ENCODE assay signal across 11 cellular contexts in the genomic region with DNA sequence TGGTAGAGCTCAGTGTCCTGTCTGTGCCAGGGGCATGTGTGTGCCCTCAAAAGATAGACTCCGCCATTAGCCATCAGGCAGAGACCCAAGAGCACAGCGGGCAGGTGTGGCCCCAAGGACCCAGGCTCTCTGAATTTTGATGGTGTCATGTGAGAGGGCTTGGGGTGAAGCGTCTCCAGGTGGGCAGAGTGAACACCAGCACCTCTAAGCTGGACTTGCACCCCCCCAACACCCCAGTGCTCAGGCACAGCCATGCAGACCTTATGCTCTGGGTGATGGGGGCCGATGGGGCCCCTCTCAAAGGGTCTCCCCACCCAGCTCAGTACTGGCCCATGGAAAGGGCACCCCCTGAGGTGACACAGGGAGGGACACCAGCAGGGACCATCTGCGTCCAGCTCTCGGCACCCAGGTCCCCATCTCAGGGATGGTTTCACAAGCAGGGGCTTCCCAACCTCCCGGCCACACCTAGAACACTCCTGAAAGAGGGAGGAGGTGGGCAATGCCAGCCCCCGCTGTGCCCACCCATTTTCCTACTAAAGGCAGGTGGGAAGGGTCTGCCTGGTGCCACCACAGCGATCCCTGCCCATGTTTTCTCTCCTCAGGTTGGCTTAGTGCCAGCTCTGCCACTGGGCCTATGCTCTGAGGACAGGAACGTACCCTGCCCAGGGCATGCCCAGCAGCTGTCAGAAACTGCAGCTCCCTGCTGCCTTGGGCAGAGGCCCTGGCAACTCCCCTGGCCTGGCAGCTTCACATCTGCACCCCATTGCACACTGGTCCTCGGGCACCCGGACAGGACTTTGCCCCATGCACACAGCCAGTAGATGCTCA. TPM values are rescaled to one million over a fixed set of nuclear protein-coding genes. Genes with fewer than 3 reads are reported as not detected.
DNase-seq lines count a peak whose midpoint lies in the region; ATAC-seq and TF ChIP-seq lines count a peak whose summit lies in the region.
"Had no signal": no experiment of that assay in that cellular context is flagged by ENCODE, and none has a peak within 500 bp of the region (broad histone marks: within the 10 kb centered on the region; RNA-seq: fewer than 3 reads in every experiment).

No MANE protein-coding gene starts in this region.

- intact Hi-C loops in CD4-positive, alpha-beta memory T cell (cut with micrococcal nuclease) = no loop called here

- no peak overlapping the region for H3K4me3 ChIP-seq in CD4-positive, alpha-beta memory T cell (ENCODE audit: low read length in 2 of 2)
- H3K4me3 ChIP-seq in H7 (ENCODE audit: insufficient read depth, low read depth, low read length) (no peak overlapping the region), smooth muscle cell (no peak overlapping the region)
- H3K4me3 ChIP-seq: cardiac muscle cell, prostate gland had no signal

- H3K9me3 ChIP-seq in CD4-positive, alpha-beta memory T cell (ENCODE audit: control insufficient read depth in 1 of 2, low read length in 2 of 2) = no peaks in the 10 kb centered on the region
- no peaks in the 10 kb centered on the region for H3K9me3 ChIP-seq in smooth muscle cell (replicated peaks; ENCODE audit: low read depth)
- H3K9me3 ChIP-seq: prostate gland had no signal

- no peaks in the 10 kb centered on the region for H3F3A ChIP-seq in smooth muscle cell (ENCODE audit: low read depth)

- peak overlapping the region in 4 of 8 donors; percentile 24 to 50 (median 34) for H3K4me3 Mint-ChIP-seq in CD4-positive, alpha-beta memory T cell
- peak overlapping the region; percentile 93 to 95 for H3K4me3 Mint-ChIP-seq in activated T-cell treated with anti-CD3 and anti-CD28 coated beads, Interleukin-2, amount 50 U/mL, for 72 hours

- peaks cover 52% of the 10 kb centered on the region for H3K4me1 ChIP-seq in CD4-positive, alpha-beta memory T cell (ENCODE audit: insufficient read depth, low read length)
- peaks cover 4% of the 10 kb centered on the region for H3K4me1 ChIP-seq in smooth muscle cell (ENCODE audit: low read depth)
- H3K4me1 ChIP-seq: prostate gland had no signal

- peaks cover 0 to 24% of the 10 kb centered on the region in 2 donors for H3K36me3 Mint-ChIP-seq in CD4-positive, alpha-beta memory T cell
- peaks cover 12 to 28% of the 10 kb centered on the region in 2 donors for H3K36me3 Mint-ChIP-seq in activated T-cell treated with anti-CD3 and anti-CD28 coated beads, Interleukin-2, amount 50 U/mL, for 72 hours (ENCODE audit: insufficient read depth in 2 of 2)

- 93% methylated on average over 12 of the region's 12 CpGs for WGBS in smooth muscle cell (ENCODE audit: low lambda C conversion rate)

- H3K27ac Mint-ChIP-seq in CD4-positive, alpha-beta memory T cell = peak overlapping the region; percentile 57 to 95 (median 82)
- peak overlapping the region; percentile 82 for H3K27ac Mint-ChIP-seq in activated T-cell treated with anti-CD3 and anti-CD28 coated beads, Interleukin-2, amount 50 U/mL, for 72 hours

- no peaks in the 10 kb centered on the region for H3K27me3 ChIP-seq in CD4-positive, alpha-beta memory T cell (ENCODE audit: insufficient read depth, low read length)
- H3K27me3 ChIP-seq in H7 (ENCODE audit: control insufficient read depth, insufficient read depth, low read length) (no peaks in the 10 kb centered on the region), smooth muscle cell (ENCODE audit: low read depth) (no peaks in the 10 kb centered on the region)
- H3K27me3 ChIP-seq: cardiac muscle cell had no signal

- H4K20me1 ChIP-seq in smooth muscle cell (ENCODE audit: low read depth) = no peaks in the 10 kb centered on the region

- DNase-seq in CD4-positive, alpha-beta memory T cell = no peak
- DNase-seq in H7 (peak; percentile 30), mucosa of gallbladder (ENCODE audit: low spot score) (peak; percentile 30), NOMO-1 treated with DMSO at 0.1 percent for 48 hours (lab: John Stamatoyannopoulos, UW; ENCODE audit: unreplicated experiment) (no peak), smooth muscle cell (lab: John Stamatoyannopoulos, UW; ENCODE audit: unreplicated experiment) (no peak)
- no peak for DNase-seq in activated T-cell treated with anti-CD3 and anti-CD28 coated beads, Interleukin-2, amount 50 U/mL, for 72 hours
- DNase-seq: mesenchymal stem cell, T-helper 9 cell had no signal

- H3K36me3 ChIP-seq in CD4-positive, alpha-beta memory T cell (ENCODE audit: insufficient read depth, low read length) = peaks cover 5% of the 10 kb centered on the region
- H3K36me3 ChIP-seq in H7 (replicated peaks; ENCODE audit: control insufficient read depth, insufficient read depth, low read length) (no peaks in the 10 kb centered on the region), smooth muscle cell (ENCODE audit: low read depth) (no peaks in the 10 kb centered on the region)
- H3K36me3 ChIP-seq: cardiac muscle cell, prostate gland had no signal

- TF ChIP-seq CTCF in smooth muscle cell (IDR thresholded peaks at IDR 0.05; ENCODE audit: borderline replicate concordance, insufficient read depth, poor library complexity, severe bottlenecking) = no peak

- CTCF ChIA-PET in CD4-positive, alpha-beta memory T cell (lab: Charles Lee; ENCODE audit: partially characterized antibody) = interaction anchor here (1.1 to 1.2 kb wide), 2 partner anchors 22 to 41 kb away, joined by 3 to 4 read pairs; no protein-coding TSS in a partner anchor

- peaks cover 29 to 77% (median 58%) of the 10 kb centered on the region in 4 donors for H3K4me1 Mint-ChIP-seq in CD4-positive, alpha-beta memory T cell
- peaks cover 74% of the 10 kb centered on the region for H3K4me1 Mint-ChIP-seq in activated T-cell treated with anti-CD3 and anti-CD28 coated beads, Interleukin-2, amount 50 U/mL, for 72 hours (ENCODE audit: low read depth)

- H3K27ac ChIP-seq in CD4-positive, alpha-beta memory T cell (ENCODE audit: low read depth, low read length) = peak overlapping the region; percentile 15
- H3K27ac ChIP-seq in smooth muscle cell (ENCODE audit: low read depth) = no peak overlapping the region
- H3K27ac ChIP-seq: cardiac muscle cell, prostate gland had no signal

- H3K27me3 Mint-ChIP-seq in CD4-positive, alpha-beta memory T cell = no peaks in the 10 kb centered on the region
- no peaks in the 10 kb centered on the region for H3K27me3 Mint-ChIP-seq in activated T-cell treated with anti-CD3 and anti-CD28 coated beads, Interleukin-2, amount 50 U/mL, for 72 hours (ENCODE audit: low read depth)

- no peak overlapping the region for H2AFZ ChIP-seq in smooth muscle cell (ENCODE audit: low read depth)

- H3K9me3 Mint-ChIP-seq in CD4-positive, alpha-beta memory T cell = peaks cover 0 to 6% (median under 1%) of the 10 kb centered on the region in 8 donors
- peaks cover 4% of the 10 kb centered on the region in 2 donors for H3K9me3 Mint-ChIP-seq in activated T-cell treated with anti-CD3 and anti-CD28 coated beads, Interleukin-2, amount 50 U/mL, for 72 hours

- H3K9ac ChIP-seq in smooth muscle cell (ENCODE audit: low read depth) = no peak overlapping the region

- POLR2A ChIA-PET in CD4-positive, alpha-beta memory T cell (lab: Charles Lee; ENCODE audit: partially characterized antibody) = interaction anchor here (0.8 to 3.0 kb wide), 3 partner anchors 21 to 105 kb away, joined by 3 to 16 read pairs (median 5); a partner anchor contains a TSS

- H3K79me2 ChIP-seq in smooth muscle cell (ENCODE audit: low read depth) = no peaks in the 10 kb centered on the region

- H3K4me2 ChIP-seq in smooth muscle cell = no peak overlapping the region

- ATAC-seq in activated T-cell treated with anti-CD3 and anti-CD28 coated beads, Interleukin-2, amount 50 U/mL, for 72 hours (replicated peaks in 1 of 2) = no peak
- ATAC-seq in GM18498 (IDR thresholded peaks at IDR 0.05; ENCODE audit: unreplicated experiment) = no peak

RNA-seq across cellular contexts. Expression of a gene that starts 3.5 kb away (rescaled TPM):
- total RNA-seq in CD4-positive, alpha-beta memory T cell = 10 to 100 TPM; 23.2 to 23.3 TPM
- 10 to 100 TPM; 57.7 to 62.8 TPM for polyA plus RNA-seq in CD4-positive, alpha-beta memory T cell
- total RNA-seq in H7 (2014; rRNA removed; shearing (Covaris generic)) = not detected in 2 replicates
- total RNA-seq in activated T-cell treated with anti-CD3 and anti-CD28 coated beads, Interleukin-2, amount 50 U/mL, for 72 hours = 100 to 1,000 TPM; 136 to 174 TPM
- 4.3 TPM for total RNA-seq in mucosa of gallbladder
- total RNA-seq in smooth muscle cell = not detected in 2 replicates
- polyA plus RNA-seq in smooth muscle cell = 1.8 TPM in 1 of 2 replicates, not detected in the other
- total RNA-seq: cardiac muscle cell had no signal

RNA-seq across cellular contexts. Expression of a gene that starts 40.0 kb away (rescaled TPM):
- total RNA-seq in CD4-positive, alpha-beta memory T cell = 10 to 100 TPM; 48.4 to 50.0 TPM
- polyA plus RNA-seq in CD4-positive, alpha-beta memory T cell = 100 to 1,000 TPM in 1 of 2 donors, 10 to 100 TPM in 1; 70.7 to 130 TPM
- 63.5 and 69.0 TPM in 2 replicates for total RNA-seq in H7 (2014; rRNA removed; shearing (Covaris generic))
- total RNA-seq in activated T-cell treated with anti-CD3 and anti-CD28 coated beads, Interleukin-2, amount 50 U/mL, for 72 hours = 10 to 100 TPM; 65.2 to 70.2 TPM
- 68.8 TPM for total RNA-seq in mucosa of gallbladder
- 54.4 and 57.4 TPM in 2 replicates for total RNA-seq in smooth muscle cell
- 86.9 and 90.9 TPM in 2 replicates for polyA plus RNA-seq in smooth muscle cell

Comparison
In these comparisons a context has a peak if more than half of its experiments do, and no peak if none do; other contexts are left out.
1. DNase-seq: peak in H7 (single experiment) and mucosa of gallbladder (single experiment); none in CD4-positive, alpha-beta memory T cell (0 of 5), activated T-cell treated with anti-CD3 and anti-CD28 coated beads, Interleukin-2, amount 50 U/mL, for 72 hours (0 of 2), NOMO-1 treated with DMSO at 0.1 percent for 48 hours (single experiment) and smooth muscle cell (single experiment).
2. RNA of a gene that starts 3.5 kb away (total RNA-seq): 136 to 174 TPM in activated T-cell treated with anti-CD3 and anti-CD28 coated beads, Interleukin-2, amount 50 U/mL, for 72 hours; 23.2 to 23.3 TPM in CD4-positive, alpha-beta memory T cell, 4.3 TPM in mucosa of gallbladder (single experiment), not detected in H7 and not detected in smooth muscle cell; every median in the first group is over 4 times any median in the second.